1 cellular context compared by ENCODE assay signal in the genomic region with DNA sequence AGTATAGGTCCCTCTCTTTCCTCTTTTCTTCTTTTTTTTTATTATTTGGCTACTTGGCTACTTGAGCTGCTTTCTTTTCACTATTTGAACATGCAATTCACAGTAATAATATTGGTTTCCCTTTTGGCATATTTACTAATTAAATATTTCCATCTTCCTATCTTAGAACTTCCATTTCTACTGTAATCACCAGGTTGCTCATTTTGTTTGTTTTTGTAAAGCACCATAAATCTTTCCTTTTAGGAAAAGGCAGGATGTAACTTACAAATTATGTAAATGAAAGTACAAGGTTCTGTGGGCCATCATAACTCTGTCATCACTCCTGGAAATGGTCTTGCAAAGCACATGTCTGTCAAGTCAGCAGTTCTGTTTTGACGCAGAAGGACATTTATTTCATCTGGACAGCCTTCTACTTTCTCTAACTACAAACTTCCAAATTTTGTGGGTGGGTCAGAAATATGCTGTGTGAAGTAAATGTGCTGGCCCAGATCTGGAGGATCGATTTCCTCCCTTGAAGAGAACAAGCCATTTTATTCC.
TF ChIP-seq lines count a peak whose summit lies in the region.

No MANE protein-coding gene starts in this region.

TF ChIP-seq in GM12878, 131 proteins besides CTCF, POLR2A, EP300 and RAD21 (continued from another document):
- no peak for TF ChIP-seq SREBF1 (IDR thresholded peaks at IDR 0.05; ENCODE audit: low read length)
- no peak for TF ChIP-seq GATAD2B (conservative IDR thresholded peaks at IDR 0.05; ENCODE audit: low read depth)
- TF ChIP-seq GABPA (IDR thresholded peaks at IDR 0.05; ENCODE audit: low read depth): no peak
